Comparison of ENCODE assay signal across 24 cellular contexts in the genomic region with DNA sequence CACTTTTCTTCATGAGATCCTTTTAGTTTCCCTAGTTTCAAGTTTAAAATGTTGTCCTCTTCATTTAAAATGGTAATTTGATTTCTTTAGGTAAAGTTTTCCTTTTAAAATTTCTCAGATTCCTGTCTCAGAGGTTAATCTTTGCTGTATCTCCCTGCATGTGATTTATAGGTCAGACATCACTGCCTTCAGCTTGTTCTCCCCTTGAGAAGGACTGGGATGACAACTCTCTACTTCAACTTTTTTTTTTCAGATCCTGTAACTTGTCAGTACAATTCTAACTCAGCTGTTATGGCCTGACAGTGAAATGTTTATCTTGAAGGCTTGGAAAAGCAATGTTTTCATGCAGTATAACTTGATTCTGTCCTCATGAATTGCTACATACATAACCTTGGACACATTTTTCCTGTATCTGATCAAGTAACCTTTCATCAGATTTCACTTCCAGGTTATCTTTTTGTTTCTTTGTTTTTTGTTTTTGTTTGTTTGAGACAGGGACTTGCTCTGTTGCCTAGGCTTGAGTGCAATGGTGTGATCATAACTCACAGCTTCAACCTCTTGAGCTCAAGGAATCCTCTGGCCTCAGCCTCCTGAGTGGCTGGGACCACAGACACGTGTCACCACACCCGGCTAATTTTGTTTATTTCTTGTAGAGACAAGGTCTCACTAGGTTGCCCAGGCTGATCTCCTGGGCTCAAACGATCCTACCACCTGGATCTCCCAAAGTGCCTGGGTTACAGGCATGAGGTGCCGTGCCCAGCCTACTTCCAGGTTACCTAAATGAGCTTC.
"Had no signal": no experiment of that assay in that cellular context is flagged by ENCODE, and none has a peak within 500 bp of the region (broad histone marks: within the 10 kb centered on the region; RNA-seq: fewer than 3 reads in every experiment).

No MANE protein-coding gene starts in this region.

- H2AFZ ChIP-seq: parathyroid adenoma had no signal

- H3K4me3 ChIP-seq: dorsolateral prefrontal cortex, heart left ventricle, mucosa of descending colon, psoas muscle, spleen, testis, transverse colon had no signal

- H3K4me3 Mint-ChIP-seq: nephron; stimulated activated naive B cell treated with anti-CD40 and anti-IgM and Interleukin-4, amounts not matched to agents 10 μg/mL and 1 μg/mL and 100 μg/mL, for 72 hours; stimulated activated naive CD8-positive, alpha-beta T cell treated with anti-CD3 and anti-CD28 coated beads, Interleukin-15, amount 100 ng/mL, for 72 hours had no signal

- H3K9ac ChIP-seq: parathyroid adenoma had no signal

- H3K27ac ChIP-seq: dorsolateral prefrontal cortex, heart left ventricle, parathyroid adenoma, psoas muscle, spleen, testis, transverse colon had no signal

- H3K9me3 Mint-ChIP-seq: nephron; stimulated activated naive B cell treated with anti-CD40 and anti-IgM and Interleukin-4, amounts not matched to agents 10 μg/mL and 1 μg/mL and 100 μg/mL, for 72 hours had no signal

- ATAC-seq: esophagus mucosa; heart left ventricle; left lobe of liver; mucosa of descending colon; psoas muscle; sciatic nerve; stimulated activated naive B cell treated with anti-CD40 and anti-IgM and Interleukin-4, amounts not matched to agents 10 μg/mL and 1 μg/mL and 100 μg/mL, for 72 hours; stimulated activated naive CD8-positive, alpha-beta T cell treated with anti-CD3 and anti-CD28 coated beads, Interleukin-15, amount 100 ng/mL, for 72 hours had no signal

- H3K79me2 ChIP-seq: parathyroid adenoma had no signal

- FAIRE-seq: endometrium, urothelium cell line had no signal

- H3K9me3 ChIP-seq: heart left ventricle, mucosa of descending colon, psoas muscle, spleen, testis, transverse colon had no signal

- H3K27ac Mint-ChIP-seq: stimulated activated naive B cell treated with anti-CD40 and anti-IgM and Interleukin-4, amounts not matched to agents 10 μg/mL and 1 μg/mL and 100 μg/mL, for 72 hours; stimulated activated naive CD8-positive, alpha-beta T cell treated with anti-CD3 and anti-CD28 coated beads, Interleukin-15, amount 100 ng/mL, for 72 hours had no signal

- H3K4me1 Mint-ChIP-seq: nephron; stimulated activated naive CD8-positive, alpha-beta T cell treated with anti-CD3 and anti-CD28 coated beads, Interleukin-15, amount 100 ng/mL, for 72 hours had no signal

- H3K27me3 ChIP-seq: dorsolateral prefrontal cortex, heart left ventricle, spleen, testis, transverse colon had no signal

- H3K27me3 Mint-ChIP-seq: stimulated activated naive B cell treated with anti-CD40 and anti-IgM and Interleukin-4, amounts not matched to agents 10 μg/mL and 1 μg/mL and 100 μg/mL, for 72 hours; stimulated activated naive CD8-positive, alpha-beta T cell treated with anti-CD3 and anti-CD28 coated beads, Interleukin-15, amount 100 ng/mL, for 72 hours had no signal

- H3K36me3 ChIP-seq: heart left ventricle, transverse colon had no signal

- H3K4me1 ChIP-seq: parathyroid adenoma, psoas muscle, transverse colon had no signal

- DNase-seq: cortex of kidney; dorsolateral prefrontal cortex; effector memory CD4-positive, alpha-beta T cell; heart left ventricle; hippocampal formation; kidney glomerular epithelial cell; mammary epithelial cell; mucosa of descending colon; psoas muscle; retina; spleen; stimulated activated CD4-positive, alpha-beta T cell treated with anti-CD3 and anti-CD28 coated beads, Interleukin-2, amount 100 ng/mL, for 24 hours; stimulated activated CD4-positive, alpha-beta T cell treated with anti-CD3 and anti-CD28 coated beads, Interleukin-4, amount 100 ng/mL, for 4 hours; stimulated activated naive B cell treated with anti-CD40 and anti-IgM and Interleukin-4, amounts not matched to agents 10 μg/mL and 1 μg/mL and 100 μg/mL, for 72 hours; stimulated activated naive CD8-positive, alpha-beta T cell treated with anti-CD3 and anti-CD28 coated beads, Interleukin-15, amount 100 ng/mL, for 72 hours; testis; transverse colon had no signal
